ENCODE assay signal across 9 cellular contexts in genomic region chr3:39153977-39154299, GRCh38. TPM values are rescaled to one million over a fixed set of nuclear protein-coding genes. Genes with fewer than 3 reads are reported as not detected.
DNase-seq lines count a peak whose midpoint lies in the region; ATAC-seq and TF ChIP-seq lines count a peak whose summit lies in the region.
"Had no signal": no experiment of that assay in that cellular context is flagged by ENCODE, and none has a peak within 500 bp of the region (broad histone marks: within the 10 kb centered on the region; RNA-seq: fewer than 3 reads in every experiment).

No MANE protein-coding gene starts in this region.

- H3K9me3 Mint-ChIP-seq in central memory CD8-positive, alpha-beta T cell: no peaks in the 10 kb centered on the region

- peaks cover 45% of the 10 kb centered on the region for H3K4me1 Mint-ChIP-seq in central memory CD8-positive, alpha-beta T cell

- ATAC-seq in left cardiac atrium (no peak), HG02981 (IDR thresholded peaks at IDR 0.05; ENCODE audit: unreplicated experiment) (no peak), GM19463 (IDR thresholded peaks at IDR 0.05; ENCODE audit: unreplicated experiment) (no peak)
- ATAC-seq in central memory CD8-positive, alpha-beta T cell (replicated peaks; ENCODE audit: extremely low read depth, poor library complexity, severe bottlenecking): no peak

- H3K27ac ChIP-seq in right atrium auricular region (peak overlapping the region; percentile 99), muscle layer of duodenum (ENCODE audit: low read length) (peak overlapping the region; percentile 72)
- H3K27ac ChIP-seq: KMS-11 had no signal

- no peaks in the 10 kb centered on the region for H3K27me3 Mint-ChIP-seq in central memory CD8-positive, alpha-beta T cell

- H3K4me3 Mint-ChIP-seq in central memory CD8-positive, alpha-beta T cell: peak overlapping the region; percentile 86

- H3K36me3 ChIP-seq in right atrium auricular region: no peaks in the 10 kb centered on the region
- peaks cover 5 to 21% of the 10 kb centered on the region in 2 donors for H3K36me3 ChIP-seq in muscle layer of duodenum (ENCODE audit: control insufficient read depth in 1 of 2, insufficient read depth in 2 of 2, low read length in 2 of 2)

- H3K36me3 Mint-ChIP-seq in central memory CD8-positive, alpha-beta T cell (ENCODE audit: insufficient read depth): peaks cover 37% of the 10 kb centered on the region

- no peaks in the 10 kb centered on the region for H3K27me3 ChIP-seq in right atrium auricular region
- no peaks in the 10 kb centered on the region for H3K27me3 ChIP-seq in muscle layer of duodenum (ENCODE audit: low read depth, low read length)

- TF ChIP-seq CTCF in right atrium auricular region (IDR thresholded peaks at IDR 0.05): no peak

- peak overlapping the region; percentile 92 for H3K27ac Mint-ChIP-seq in central memory CD8-positive, alpha-beta T cell (ENCODE audit: low read depth)

- H3K4me1 ChIP-seq in right atrium auricular region (peaks cover 0 to 52% of the 10 kb centered on the region in 2 donors), muscle layer of duodenum (ENCODE audit: control insufficient read depth in 1 of 2, insufficient read depth in 2 of 2, low read length in 2 of 2) (peaks cover 17 to 18% of the 10 kb centered on the region in 2 donors)

- DNase-seq in right atrium auricular region (ENCODE audit: low spot score) (no peak), left cardiac atrium (no peak), AML-193 (lab: John Stamatoyannopoulos, UW) (no peak), NCI-H226 (no peak)
- DNase-seq in central memory CD8-positive, alpha-beta T cell (ENCODE audit: low spot score in 2 of 2): no peak

- H3K4me3 ChIP-seq in right atrium auricular region (peak overlapping the region; percentile 91 to 93), muscle layer of duodenum (ENCODE audit: low read depth in 1 of 2, low read length in 2 of 2) (peak overlapping the region; percentile 26 to 46)

- intact Hi-C loops in left cardiac atrium (cut with DNase I): no loop called here

- H3K9me3 ChIP-seq in right atrium auricular region: no peaks in the 10 kb centered on the region
- no peaks in the 10 kb centered on the region for H3K9me3 ChIP-seq in muscle layer of duodenum (ENCODE audit: control insufficient read depth in 1 of 2, low read length in 2 of 2)

RNA-seq across cellular contexts. Expression of gene CSRNP1, which starts 0.5 kb away (rescaled TPM):
- 10 to 100 TPM; 48.0 to 49.5 TPM for total RNA-seq in right atrium auricular region
- total RNA-seq in left cardiac atrium: 10 to 100 TPM; 20.5 to 41.6 TPM

RNA-seq across cellular contexts. Expression of gene XIRP1, which starts 38.5 kb away (rescaled TPM):
- total RNA-seq in right atrium auricular region (1,000 to 10,000 TPM in 1 of 2 donors, 100 to 1,000 TPM in 1; 319 to 1,274 TPM), left cardiac atrium (100 to 1,000 TPM; 160 to 242 TPM)

RNA-seq across cellular contexts. Expression of gene TTC21A, which starts 46.5 kb away (rescaled TPM):
- 1 to 10 TPM in 1 of 2 donors, under 1 TPM in 1; 0.85 to 1.8 TPM for total RNA-seq in right atrium auricular region
- 1 to 10 TPM; 1.8 to 2.5 TPM for total RNA-seq in left cardiac atrium

RNA-seq across cellular contexts. Expression of gene GORASP1, which starts 46.5 kb away (rescaled TPM):
- 10 to 100 TPM; 34.3 to 38.8 TPM for total RNA-seq in right atrium auricular region
- 10 to 100 TPM; 39.0 to 49.1 TPM for total RNA-seq in left cardiac atrium
